Comparison of ENCODE assay signal across 8 cellular contexts in the genomic region with DNA sequence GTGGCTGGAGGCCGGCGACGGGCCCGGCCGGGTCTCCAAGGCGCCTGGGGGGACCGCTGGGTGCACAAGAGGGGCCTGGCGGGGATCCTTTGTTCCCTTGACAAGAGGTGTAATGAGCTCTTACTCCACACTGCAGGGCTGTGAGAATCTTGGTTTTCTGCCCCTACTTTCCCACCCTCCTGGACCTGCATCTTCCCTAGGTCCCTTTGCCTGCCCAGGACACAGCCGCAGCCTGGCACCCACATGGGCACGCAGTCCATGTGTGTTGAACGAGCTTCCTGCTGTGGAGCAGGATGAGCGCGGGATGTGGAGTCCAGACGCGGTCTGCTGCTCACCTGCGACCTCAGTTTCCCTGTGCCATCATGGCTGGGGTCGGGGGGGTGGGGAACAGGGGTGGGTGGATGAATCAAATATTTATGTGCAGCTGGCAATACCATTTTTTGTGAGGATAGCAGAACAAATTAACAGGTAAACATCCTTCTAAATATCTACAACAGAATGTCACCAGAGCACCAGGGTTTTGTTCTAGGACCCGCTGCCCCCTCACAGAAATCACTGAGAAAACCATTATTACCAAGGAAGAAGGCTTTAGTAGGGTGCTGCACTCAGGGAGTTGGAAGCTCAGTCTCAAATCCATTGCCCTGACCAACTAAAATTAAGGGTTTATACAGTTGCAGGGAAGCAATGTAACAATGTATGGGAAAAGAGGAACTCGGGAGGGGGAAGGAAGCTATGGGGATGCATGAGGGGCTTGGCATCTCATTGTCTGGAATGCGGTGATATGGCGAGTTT. TPM values are rescaled to one million over a fixed set of nuclear protein-coding genes. Genes with fewer than 3 reads are reported as not detected.
DNase-seq lines count a peak whose midpoint lies in the region; ATAC-seq and TF ChIP-seq lines count a peak whose summit lies in the region.

No MANE protein-coding gene starts in this region.

- peaks cover 25% of the 10 kb centered on the region for H4K20me1 ChIP-seq in DND-41 (ENCODE audit: insufficient read depth, low read length)

- no peak for TF ChIP-seq EP300 in suprapubic skin (IDR thresholded peaks at IDR 0.05)

- H3K9me3 Mint-ChIP-seq in activated naive CD8-positive, alpha-beta T cell treated with anti-CD3 and anti-CD28 coated beads for 36 hours: peaks cover 11% of the 10 kb centered on the region
- no peaks in the 10 kb centered on the region for H3K9me3 Mint-ChIP-seq in immature natural killer cell

- peak overlapping the region; percentile 96 for H3K9ac ChIP-seq in DND-41 (ENCODE audit: low read depth, low read length)

- H3K4me3 ChIP-seq in DND-41 (ENCODE audit: low read depth in 1 of 2, low read length in 2 of 2) (peak overlapping the region; percentile 84 to 98; a peak in 3 of 4 replicates), suprapubic skin (peak overlapping the region; percentile 84)

- no peak; the same call in 2 of the 3 replicates for ATAC-seq in DND-41 (ENCODE audit: insufficient read depth, low read depth)
- peak; percentile 12 for ATAC-seq in HG03139 (IDR thresholded peaks at IDR 0.05; ENCODE audit: unreplicated experiment)

- H3K4me1 ChIP-seq in DND-41 (ENCODE audit: insufficient read depth, low read length) (peaks cover 30% of the 10 kb centered on the region), suprapubic skin (peaks cover 23% of the 10 kb centered on the region)

- peak overlapping the region; percentile 73 for H3K4me3 Mint-ChIP-seq in activated naive CD8-positive, alpha-beta T cell treated with anti-CD3 and anti-CD28 coated beads for 36 hours
- H3K4me3 Mint-ChIP-seq in immature natural killer cell: peak overlapping the region; percentile 67 to 85 (median 80)

- H3K27me3 Mint-ChIP-seq in activated naive CD8-positive, alpha-beta T cell treated with anti-CD3 and anti-CD28 coated beads for 36 hours: no peaks in the 10 kb centered on the region
- peaks cover 0 to 4% (median 0%) of the 10 kb centered on the region in 3 donors for H3K27me3 Mint-ChIP-seq in immature natural killer cell (ENCODE audit: low read depth in 3 of 3)

- H3K27ac Mint-ChIP-seq in activated naive CD8-positive, alpha-beta T cell treated with anti-CD3 and anti-CD28 coated beads for 36 hours: peak overlapping the region; percentile 66
- H3K27ac Mint-ChIP-seq in immature natural killer cell: peak overlapping the region in 3 of 6 donors; percentile 10 to 71 (median 68)

- H3K27me3 ChIP-seq in DND-41 (ENCODE audit: insufficient read depth, low read length, poor library complexity) (no peaks in the 10 kb centered on the region), suprapubic skin (no peaks in the 10 kb centered on the region)

- H3K4me2 ChIP-seq in DND-41 (ENCODE audit: insufficient read depth, low read length): peak overlapping the region; percentile 76

- 38% methylated on average over 21 of the region's 21 CpGs for WGBS in suprapubic skin

- TF ChIP-seq CTCF in DND-41 (IDR thresholded peaks at IDR 0.05; ENCODE audit: borderline replicate concordance, extremely low read depth, low read length, poor library complexity, severe bottlenecking) (no peak), suprapubic skin (IDR thresholded peaks at IDR 0.05) (peak in 1 of 2 donors; percentile 86)

- DNase-seq in DND-41: no peak
- no peak for DNase-seq in activated naive CD8-positive, alpha-beta T cell treated with anti-CD3 and anti-CD28 coated beads for 36 hours
- DNase-seq in immature natural killer cell: no peak
- no peak for DNase-seq in suprapubic skin (ENCODE audit: low spot score in 2 of 2)
- DNase-seq in stimulated activated CD4-positive, alpha-beta T cell treated with anti-CD3 and anti-CD28 coated beads, Interleukin-2, amount 100 ng/mL, for 48 hours: no peak
- no peak for DNase-seq in NCI-H2029 treated with DMSO at 0.1 percent for 48 hours (lab: John Stamatoyannopoulos, UW)
- DNase-seq in GOT3 (lab: John Stamatoyannopoulos, UW): no peak

- peaks cover 50% of the 10 kb centered on the region for H3K79me2 ChIP-seq in DND-41 (ENCODE audit: insufficient read depth, low read length)

- H3K27ac ChIP-seq in DND-41 (ENCODE audit: low read length) (peak overlapping the region; percentile 92), suprapubic skin (peak overlapping the region; percentile 97)

- H2AFZ ChIP-seq in DND-41 (ENCODE audit: low read depth, low read length): peak overlapping the region; percentile 100

- peaks cover 36% of the 10 kb centered on the region for H3K36me3 Mint-ChIP-seq in activated naive CD8-positive, alpha-beta T cell treated with anti-CD3 and anti-CD28 coated beads for 36 hours
- peaks cover 3 to 15% (median 6%) of the 10 kb centered on the region in 3 donors for H3K36me3 Mint-ChIP-seq in immature natural killer cell

- peaks cover 12% of the 10 kb centered on the region for H3K9me3 ChIP-seq in DND-41 (ENCODE audit: insufficient read depth, low read length, severe bottlenecking)
- H3K9me3 ChIP-seq in suprapubic skin: no peaks in the 10 kb centered on the region

- peaks cover 11% of the 10 kb centered on the region for H3K4me1 Mint-ChIP-seq in activated naive CD8-positive, alpha-beta T cell treated with anti-CD3 and anti-CD28 coated beads for 36 hours
- H3K4me1 Mint-ChIP-seq in immature natural killer cell: peaks cover 25 to 26% of the 10 kb centered on the region in 2 donors

- H3K36me3 ChIP-seq in DND-41 (ENCODE audit: insufficient read depth, low read length): peaks cover 27% of the 10 kb centered on the region
- H3K36me3 ChIP-seq in suprapubic skin: peaks cover 12% of the 10 kb centered on the region

- no peak for TF ChIP-seq POLR2A in suprapubic skin (IDR thresholded peaks at IDR 0.05)

RNA-seq across cellular contexts. Expression of a gene that starts 0.5 kb away (rescaled TPM):
- 10 to 100 TPM; 70.2 to 70.9 TPM for total RNA-seq in activated naive CD8-positive, alpha-beta T cell treated with anti-CD3 and anti-CD28 coated beads for 36 hours
- 10 to 100 TPM; 38.5 to 79.6 (median 48.7) TPM for polyA plus RNA-seq in immature natural killer cell
- total RNA-seq in suprapubic skin: 100 to 1,000 TPM in 1 of 4 donors, 10 to 100 TPM in 3; 52.7 to 168 (median 66.4) TPM

RNA-seq across cellular contexts. Expression of a gene that starts 13.5 kb away (rescaled TPM):
- total RNA-seq in activated naive CD8-positive, alpha-beta T cell treated with anti-CD3 and anti-CD28 coated beads for 36 hours: not detected
- not detected for polyA plus RNA-seq in immature natural killer cell
- total RNA-seq in suprapubic skin: 100 to 1,000 TPM; 206 to 606 (median 261) TPM

RNA-seq across cellular contexts. Expression of a gene that starts 47.7 kb away (rescaled TPM):
- total RNA-seq in activated naive CD8-positive, alpha-beta T cell treated with anti-CD3 and anti-CD28 coated beads for 36 hours: 10 to 100 TPM; 22.5 to 24.6 TPM
- 10 to 100 TPM; 16.9 to 34.5 (median 32.9) TPM for polyA plus RNA-seq in immature natural killer cell
- total RNA-seq in suprapubic skin: 10 to 100 TPM; 20.3 to 23.2 (median 21.7) TPM

Comparison
In these comparisons a context has a peak if more than half of its experiments do, and no peak if none do; other contexts are left out.
1. RNA of a gene that starts 13.5 kb away (total RNA-seq): 206 to 606 TPM in suprapubic skin; not detected in activated naive CD8-positive, alpha-beta T cell treated with anti-CD3 and anti-CD28 coated beads for 36 hours; every median in the first group is over 100 times any median in the second.